8 cellular contexts compared by ENCODE assay signal in genomic region chr4:6720202-6720699, GRCh38. TPM values are rescaled to one million over a fixed set of nuclear protein-coding genes. Genes with fewer than 3 reads are reported as not detected.
DNase-seq lines count a peak whose midpoint lies in the region; ATAC-seq and TF ChIP-seq lines count a peak whose summit lies in the region.

No MANE protein-coding gene starts in this region.

- DNase-seq in GM12865 (ENCODE audit: low read depth) (peak; percentile 78), NCI-H1048 (lab: John Stamatoyannopoulos, UW) (peak; percentile 25), T-helper 17 cell (peak; percentile 66 to 79 (median 77)), adipocyte (ENCODE audit: low read depth) (peak; percentile 93), heart left ventricle (peak; percentile 85 to 93 (median 86)), renal cortical epithelial cell (ENCODE audit: low read depth) (peak; percentile 32)

- H3K27me3 Mint-ChIP-seq in T-helper 17 cell: no peaks in the 10 kb centered on the region

- ATAC-seq in T-helper 17 cell (peak; percentile 43), heart left ventricle (peak; percentile 66 to 80 (median 69)), HG02678 (IDR thresholded peaks at IDR 0.05; ENCODE audit: unreplicated experiment) (no peak), HG02973 (IDR thresholded peaks at IDR 0.05; ENCODE audit: unreplicated experiment) (no peak)

- 5 to 6% (median 5%) methylated on average over 14 of the region's 14 CpGs for WGBS in heart left ventricle, 4 donors

- peaks cover 22% of the 10 kb centered on the region for H3K4me1 Mint-ChIP-seq in T-helper 17 cell

- H3K9ac ChIP-seq in adipocyte (ENCODE audit: low read length): peak overlapping the region; percentile 40

- H3K4me3 Mint-ChIP-seq in T-helper 17 cell: no peak overlapping the region

- TF ChIP-seq CTCF in GM12865 (IDR thresholded peaks at IDR 0.05; ENCODE audit: insufficient read depth, low read depth, low read length, missing control alignments) (peak; percentile 97), heart left ventricle (IDR thresholded peaks at IDR 0.05) (peak; percentile 88 to 98 (median 94))

- H3K27ac Mint-ChIP-seq in T-helper 17 cell: peak overlapping the region; percentile 16

- H3K36me3 ChIP-seq in adipocyte (ENCODE audit: control insufficient read depth, insufficient read depth, low read length, severe bottlenecking) (no peaks in the 10 kb centered on the region), heart left ventricle (peaks cover 0 to 3% (median 0%) of the 10 kb centered on the region in 9 donors)

- H3K27ac ChIP-seq in heart left ventricle: no peak overlapping the region

- H3K4me1 ChIP-seq in adipocyte (ENCODE audit: control insufficient read depth, insufficient read depth, low read length) (peaks cover 30% of the 10 kb centered on the region), heart left ventricle (peaks cover 6 to 34% (median 26%) of the 10 kb centered on the region in 12 donors)

- TF ChIP-seq POLR2A in heart left ventricle (IDR thresholded peaks at IDR 0.05): no peak

- H3K4me3 ChIP-seq in GM12865 (ENCODE audit: low read depth, low read length) (no peak overlapping the region), adipocyte (ENCODE audit: low read length) (no peak overlapping the region), heart left ventricle (no peak overlapping the region)

- H3K9me3 ChIP-seq in T-helper 17 cell (ENCODE audit: control insufficient read depth, low read length, poor library complexity, severe bottlenecking) (no peaks in the 10 kb centered on the region), adipocyte (ENCODE audit: control insufficient read depth, low read length) (no peaks in the 10 kb centered on the region), heart left ventricle (no peaks in the 10 kb centered on the region)

- peaks cover 7% of the 10 kb centered on the region for H3K36me3 Mint-ChIP-seq in T-helper 17 cell (ENCODE audit: low read depth)

- intact Hi-C loops in heart left ventricle (cut with DNase I): loop anchor here in 9 of 10 donors (1.0 to 10.0 kb wide), 12 partner anchors 52 to 352 kb away; partner anchors contain the start of gene KIAA0232 (in 2 of the 9)

- H3K27me3 ChIP-seq in adipocyte (replicated peaks; ENCODE audit: control insufficient read depth, insufficient read depth, low read length): no peaks in the 10 kb centered on the region
- no peaks in the 10 kb centered on the region for H3K27me3 ChIP-seq in heart left ventricle

RNA-seq across cellular contexts. Expression of gene BLOC1S4, which starts 4.3 kb away (rescaled TPM):
- total RNA-seq in T-helper 17 cell: 10 to 100 TPM; 19.2 to 20.8 TPM
- total RNA-seq in heart left ventricle: 10 to 100 TPM in 1 of 9 donors, 1 to 10 TPM in 8; 5.8 to 14.1 (median 7.8) TPM
- polyA plus RNA-seq in heart left ventricle: 1 to 10 TPM; 4.4 to 6.3 TPM
- total RNA-seq in renal cortical epithelial cell: 18.1 and 21.2 TPM in 2 replicates

RNA-seq across cellular contexts. Expression of gene MRFAP1L1, which starts 10.6 kb away (rescaled TPM):
- total RNA-seq in T-helper 17 cell (10 to 100 TPM; 29.3 to 33.0 TPM), heart left ventricle (10 to 100 TPM; 38.2 to 50.7 (median 41.3) TPM), renal cortical epithelial cell (43.8 and 109 TPM in 2 replicates)
- 10 to 100 TPM; 69.9 to 77.2 TPM for polyA plus RNA-seq in heart left ventricle

RNA-seq across cellular contexts. Expression of gene S100P, which starts 26.6 kb away (rescaled TPM):
- 1 to 10 TPM; 2.1 to 3.8 TPM for total RNA-seq in T-helper 17 cell
- 1 to 10 TPM in 3 of 9 donors, under 1 TPM in 4, not detected in 2; 0.62 to 4.1 (median 0.87) TPM for total RNA-seq in heart left ventricle
- polyA plus RNA-seq in heart left ventricle: under 1 TPM; 0.19 to 0.46 TPM
- total RNA-seq in renal cortical epithelial cell: 0.17 TPM in 1 of 2 replicates, not detected in the other

Comparison
In these comparisons a context has a peak if more than half of its experiments do, and no peak if none do; other contexts are left out.
1. DNase-seq: peak in every context shown above with its lines; median percentile 93 in adipocyte; 86 in heart left ventricle; 78 in GM12865; 77 in T-helper 17 cell; 32 in renal cortical epithelial cell; 25 in NCI-H1048.
2. ATAC-seq: peak in T-helper 17 cell (single experiment) and heart left ventricle (4 of 4); none in HG02678 (single experiment) and HG02973 (single experiment).